ENCODE assay signal across 18 cellular contexts in genomic region chr12:42574879-42575278, GRCh38. TPM values are rescaled to one million over a fixed set of nuclear protein-coding genes. Genes with fewer than 3 reads are reported as not detected.
DNase-seq lines count a peak whose midpoint lies in the region; ATAC-seq, FAIRE-seq and TF ChIP-seq lines count a peak whose summit lies in the region.
"Had no signal": no experiment of that assay in that cellular context is flagged by ENCODE, and none has a peak within 500 bp of the region (broad histone marks: within the 10 kb centered on the region; RNA-seq: fewer than 3 reads in every experiment).

No MANE protein-coding gene starts in this region.

- ATAC-seq in pancreas, result peak in 1 of 4 donors; percentile 31
- ATAC-seq: stimulated activated naive B cell treated with anti-CD40 and anti-IgM and Interleukin-4, amounts not matched to agents 10 μg/mL and 1 μg/mL and 100 μg/mL, for 72 hours had no signal

- H3K9me3 ChIP-seq in pancreas, result no peaks in the 10 kb centered on the region
- H3K9me3 ChIP-seq: right lobe of liver, transverse colon had no signal

- POLR2A ChIA-PET in RWPE1 (lab: Yijun Ruan, JAX; ENCODE audit: low non-redundant PET), result no interaction called here

- H3K27ac ChIP-seq in VCaP (peak overlapping the region; percentile 27), pancreas (no peak overlapping the region), RWPE1 (no peak overlapping the region)
- H3K27ac ChIP-seq: right lobe of liver, transverse colon had no signal

- peaks cover under 1 to 6% (median 4%) of the 10 kb centered on the region in 3 donors for H3K4me1 ChIP-seq in pancreas
- H3K4me1 ChIP-seq: right lobe of liver, transverse colon had no signal

- no peaks in the 10 kb centered on the region for H3K27me3 ChIP-seq in pancreas
- H3K27me3 ChIP-seq: right lobe of liver had no signal

- H3K36me3 ChIP-seq in pancreas, result no peaks in the 10 kb centered on the region
- H3K36me3 ChIP-seq: right lobe of liver, transverse colon had no signal

- intact Hi-C loops in pancreas (cut with DNase I), result no loop called here

- TF ChIP-seq CTCF in VCaP (conservative IDR thresholded peaks at IDR 0.05), result no peak
- TF ChIP-seq CTCF in pancreas (IDR thresholded peaks at IDR 0.05), result no peak
- no peak for TF ChIP-seq CTCF in RWPE1 (conservative IDR thresholded peaks at IDR 0.05; ENCODE audit: low read depth)

- H3K4me3 ChIP-seq in pancreas, result no peak overlapping the region
- H3K4me3 ChIP-seq: right lobe of liver, transverse colon had no signal

- CTCF ChIA-PET in RWPE1 (lab: Yijun Ruan, JAX), result interaction anchor here (0.6 kb wide), 1 partner anchor 76 kb away, joined by 3 read pairs; no protein-coding TSS in a partner anchor

- peak; percentile 32 for FAIRE-seq in pancreas (lab: Jason Lieb, UNC)
- FAIRE-seq: A204.1, bronchial epithelial cell had no signal

- peak; percentile 8 for DNase-seq in NCI-H1436 (lab: John Stamatoyannopoulos, UW)
- no peak for DNase-seq in NCI-H1436 treated with DMSO at 0.1 percent for 48 hours (lab: John Stamatoyannopoulos, UW)
- peak; percentile 38 to 75 for DNase-seq in NCI-H2081 (lab: John Stamatoyannopoulos, UW)
- no peak for DNase-seq in pancreas
- no peak for DNase-seq in dedifferentiated amniotic fluid mesenchymal stem cell (ENCODE audit: extremely low spot score)
- no peak for DNase-seq in RWPE1 (ENCODE audit: low spot score)
- DNase-seq in NOMO-1 (lab: John Stamatoyannopoulos, UW; ENCODE audit: unreplicated experiment in 2 of 2), result no peak
- DNase-seq: activated CD8-positive, alpha-beta memory T cell treated with anti-CD3 and anti-CD28 coated beads for 24 hours; DMS 273 treated with DMSO at 0.1 percent for 48 hours; head of caudate nucleus; MV-4-11; NCI-H446; right lobe of liver; stimulated activated naive B cell treated with anti-CD40 and anti-IgM and Interleukin-4, amounts not matched to agents 10 μg/mL and 1 μg/mL and 100 μg/mL, for 72 hours; transverse colon had no signal

RNA-seq across cellular contexts. Expression of gene PRICKLE1, which starts 14.7 kb away (rescaled TPM):
- total RNA-seq in pancreas, result 1 to 10 TPM; 1.5 to 9.5 (median 3.3) TPM
- 1 to 10 TPM; 1.6 to 2.4 TPM for polyA plus RNA-seq in pancreas

Comparison
In these comparisons a context has a peak if more than half of its experiments do, and no peak if none do; other contexts are left out.
1. DNase-seq: peak in NCI-H1436 (single experiment) and NCI-H2081 (2 of 2); none in NCI-H1436 treated with DMSO at 0.1 percent for 48 hours (single experiment), pancreas (0 of 6), dedifferentiated amniotic fluid mesenchymal stem cell (single experiment), RWPE1 (single experiment) and NOMO-1 (0 of 2).